ENCODE assay signal across 11 cellular contexts in genomic region chr5:179794171-179794570, GRCh38. TPM values are rescaled to one million over a fixed set of nuclear protein-coding genes. Genes with fewer than 3 reads are reported as not detected.
DNase-seq lines count a peak whose midpoint lies in the region; ATAC-seq and TF ChIP-seq lines count a peak whose summit lies in the region.
"Had no signal": no experiment of that assay in that cellular context is flagged by ENCODE, and none has a peak within 500 bp of the region (broad histone marks: within the 10 kb centered on the region; RNA-seq: fewer than 3 reads in every experiment).

No MANE protein-coding gene starts in this region.

- H3K9ac ChIP-seq in fibroblast of lung (ENCODE audit: insufficient read depth, low read length), result no peak overlapping the region
- no peak overlapping the region for H3K9ac ChIP-seq in rectal smooth muscle tissue (ENCODE audit: low read length)

- H3K4me3 ChIP-seq in Peyer's patch (peak overlapping the region in 2 of 4 donors; percentile 3 to 13), fibroblast of lung (replicated peaks in 1 of 4; ENCODE audit: control extremely low read depth in 1 of 4, insufficient read depth in 1 of 4, low read depth in 3 of 4, low read length in 4 of 4) (peak overlapping the region in 1 of 4 experiments; percentile 20), rectal smooth muscle tissue (ENCODE audit: low read length) (peak overlapping the region; percentile 67)

- CTCF ChIA-PET in CD4-positive, alpha-beta T cell (lab: Charles Lee), result no interaction called here

- intact Hi-C loops in CD4-positive, alpha-beta T cell (cut with DNase I, micrococcal nuclease), result loop anchor here in 1 of 2 experiments (2.0 kb wide), 1 partner anchor 61 kb away; the partner anchor contains the start of gene MAML1

- no peak for DNase-seq in CD4-positive, alpha-beta T cell
- DNase-seq in Peyer's patch (no peak), fibroblast of lung (ENCODE audit: low read depth in 2 of 2) (no peak), pons (ENCODE audit: low spot score) (no peak), NCI-H1417 treated with DMSO at 0.1 percent for 48 hours (lab: John Stamatoyannopoulos, UW) (no peak), HUDEP-2 (lab: John Stamatoyannopoulos, UW; ENCODE audit: unreplicated experiment in 76 of 76) (no peak)
- DNase-seq: NCI-H2171, SIG-M5 had no signal

- H2AFZ ChIP-seq in fibroblast of lung (ENCODE audit: low read length), result no peak overlapping the region

- POLR2A ChIA-PET in CD4-positive, alpha-beta T cell (lab: Charles Lee), result interaction anchor here (0.9 to 4.6 kb wide), 11 partner anchors 12 to 171 kb away, joined by 3 to 23 read pairs (median 6); partner anchors contain the start of genes HNRNPH1, MAML1, MGAT4B and SQSTM1

- no peaks in the 10 kb centered on the region for H3K27me3 Mint-ChIP-seq in CD4-positive, alpha-beta T cell

- peaks cover 40% of the 10 kb centered on the region for H3K4me1 Mint-ChIP-seq in CD4-positive, alpha-beta T cell (ENCODE audit: low read depth)

- H3K27ac Mint-ChIP-seq in CD4-positive, alpha-beta T cell, result peak overlapping the region; percentile 85

- no peaks in the 10 kb centered on the region for H3K9me3 Mint-ChIP-seq in CD4-positive, alpha-beta T cell

- H3K36me3 Mint-ChIP-seq in CD4-positive, alpha-beta T cell (ENCODE audit: low read depth), result peaks cover 14% of the 10 kb centered on the region

- no peak for TF ChIP-seq CTCF in CD4-positive, alpha-beta T cell (IDR thresholded peaks at IDR 0.05)
- TF ChIP-seq CTCF in Peyer's patch (IDR thresholded peaks at IDR 0.05) (no peak), fibroblast of lung (conservative IDR thresholded peaks at IDR 0.05 in 1 of 2, IDR thresholded peaks at IDR 0.05 in 1 of 2; ENCODE audit: low read depth in 1 of 2, low read length in 2 of 2) (no peak)

- no peak overlapping the region for H3K27ac ChIP-seq in CD4-positive, alpha-beta T cell (ENCODE audit: low read depth, low read length)
- H3K27ac ChIP-seq in Peyer's patch, result peak overlapping the region in 3 of 4 donors; percentile 55 to 62 (median 61)
- no peak overlapping the region for H3K27ac ChIP-seq in fibroblast of lung (ENCODE audit: insufficient read depth, low read length)
- H3K27ac ChIP-seq in rectal smooth muscle tissue (ENCODE audit: low read depth, low read length), result no peak overlapping the region
- H3K27ac ChIP-seq: neutrophil had no signal

- TF ChIP-seq POLR2A in Peyer's patch (IDR thresholded peaks at IDR 0.05), result no peak

- ATAC-seq in CD4-positive, alpha-beta T cell (ENCODE audit: poor library complexity), result no peak
- no peak for ATAC-seq in HG03442 (IDR thresholded peaks at IDR 0.05; ENCODE audit: unreplicated experiment)

- no peaks in the 10 kb centered on the region for H4K20me1 ChIP-seq in fibroblast of lung (ENCODE audit: control insufficient read depth, extremely low read depth, insufficient read depth, low read length)

- no peaks in the 10 kb centered on the region for H3K27me3 ChIP-seq in CD4-positive, alpha-beta T cell (ENCODE audit: control insufficient read depth, insufficient read depth, low read length)
- no peaks in the 10 kb centered on the region for H3K27me3 ChIP-seq in Peyer's patch
- H3K27me3 ChIP-seq in fibroblast of lung (ENCODE audit: control insufficient read depth, insufficient read depth, low read length), result no peaks in the 10 kb centered on the region
- H3K27me3 ChIP-seq in rectal smooth muscle tissue (ENCODE audit: control insufficient read depth, insufficient read depth, low read length), result no peaks in the 10 kb centered on the region
- H3K27me3 ChIP-seq: neutrophil had no signal

- peak overlapping the region; percentile 44 for H3K4me2 ChIP-seq in fibroblast of lung (ENCODE audit: extremely low read depth, insufficient read depth, low read length)

- peaks cover 0 to 22% (median 0%) of the 10 kb centered on the region in 3 donors for H3K36me3 ChIP-seq in Peyer's patch
- peaks cover 17% of the 10 kb centered on the region for H3K36me3 ChIP-seq in fibroblast of lung (ENCODE audit: control insufficient read depth, insufficient read depth, low read length)
- peaks cover 22% of the 10 kb centered on the region for H3K36me3 ChIP-seq in rectal smooth muscle tissue (ENCODE audit: control insufficient read depth, insufficient read depth, low read length)

- peak overlapping the region; percentile 82 for H3K4me3 Mint-ChIP-seq in CD4-positive, alpha-beta T cell

- H3K9me3 ChIP-seq in CD4-positive, alpha-beta T cell (ENCODE audit: control insufficient read depth, low read length), result no peaks in the 10 kb centered on the region
- H3K9me3 ChIP-seq in Peyer's patch (no peaks in the 10 kb centered on the region), fibroblast of lung (ENCODE audit: control insufficient read depth, insufficient read depth, low read depth, low read length) (no peaks in the 10 kb centered on the region)
- H3K9me3 ChIP-seq: neutrophil had no signal

- peaks cover 0 to 38% (median 24%) of the 10 kb centered on the region in 4 donors for H3K4me1 ChIP-seq in Peyer's patch
- H3K4me1 ChIP-seq in fibroblast of lung (ENCODE audit: control insufficient read depth, extremely low read depth, insufficient read depth, low read length), result peaks cover 6% of the 10 kb centered on the region
- H3K4me1 ChIP-seq in rectal smooth muscle tissue (ENCODE audit: control insufficient read depth, insufficient read depth, low read length), result no peaks in the 10 kb centered on the region

- H3K79me2 ChIP-seq in fibroblast of lung (ENCODE audit: control insufficient read depth, insufficient read depth, low read length), result no peaks in the 10 kb centered on the region

RNA-seq across cellular contexts. Expression of gene LTC4S, which starts 0.4 kb away (rescaled TPM):
- 1 to 10 TPM; 3.6 to 4.2 TPM for total RNA-seq in CD4-positive, alpha-beta T cell
- total RNA-seq in Peyer's patch (10 to 100 TPM in 1 of 4 donors, 1 to 10 TPM in 2, not detected in 1; 1.9 to 12.4 (median 3.6) TPM), fibroblast of lung (0.83 and 4.1 TPM in 2 replicates)
- polyA plus RNA-seq in fibroblast of lung, result 0.32 and 0.78 TPM in 2 replicates
- polyA plus RNA-seq in fibroblast of lung (2012), result 1.1 and 2.4 TPM in 2 replicates
- not detected in 2 replicates for polyA minus RNA-seq in fibroblast of lung (ENCODE audit: low replicate concordance)

RNA-seq across cellular contexts. Expression of gene MGAT4B, which starts 12.5 kb away (rescaled TPM):
- total RNA-seq in CD4-positive, alpha-beta T cell, result 100 to 1,000 TPM; 141 to 145 TPM
- 1,000 to 10,000 TPM in 2 of 4 donors, 100 to 1,000 TPM in 2; 366 to 1,291 (median 1,007) TPM for total RNA-seq in Peyer's patch
- 116 and 157 TPM in 2 replicates for total RNA-seq in fibroblast of lung
- polyA plus RNA-seq in fibroblast of lung, result 172 and 175 TPM in 2 replicates
- polyA plus RNA-seq in fibroblast of lung (2012), result 144 and 153 TPM in 2 replicates
- polyA minus RNA-seq in fibroblast of lung (ENCODE audit: low replicate concordance), result 468 and 469 TPM in 2 replicates

RNA-seq across cellular contexts. Expression of gene SQSTM1, which starts 26.5 kb away (rescaled TPM):
- total RNA-seq in CD4-positive, alpha-beta T cell, result 100 to 1,000 TPM; 260 to 267 TPM
- 100 to 1,000 TPM; 287 to 417 (median 348) TPM for total RNA-seq in Peyer's patch
- total RNA-seq in fibroblast of lung, result 1,096 and 1,894 TPM in 2 replicates
- polyA plus RNA-seq in fibroblast of lung, result 212 and 310 TPM in 2 replicates
- polyA plus RNA-seq in fibroblast of lung (2012), result 451 and 724 TPM in 2 replicates
- polyA minus RNA-seq in fibroblast of lung (ENCODE audit: low replicate concordance), result 385 and 386 TPM in 2 replicates

Comparison
In these comparisons a context has a peak if more than half of its experiments do, and no peak if none do; other contexts are left out.
1. H3K27ac ChIP-seq: peak in Peyer's patch (3 of 4); none in CD4-positive, alpha-beta T cell (single experiment), fibroblast of lung (single experiment) and rectal smooth muscle tissue (single experiment).